Comparison of ENCODE assay signal across 21 cellular contexts in genomic region chr7:101746311-101746710, GRCh38.
DNase-seq lines count a peak whose midpoint lies in the region; ATAC-seq, FAIRE-seq and TF ChIP-seq lines count a peak whose summit lies in the region.
"Had no signal": no experiment of that assay in that cellular context is flagged by ENCODE, and none has a peak within 500 bp of the region (broad histone marks: within the 10 kb centered on the region; RNA-seq: fewer than 3 reads in every experiment).

No MANE protein-coding gene starts in this region.

- SMC1A ChIA-PET in GM12878 (lab: Charles Lee; ENCODE audit: uncharacterized antibody, unreplicated experiment): interaction anchor here (0.9 kb wide), 1 partner anchor 63 kb away, joined by 3 read pairs; no protein-coding TSS in a partner anchor

- H3K4me3 ChIP-seq in GM12865 (ENCODE audit: low read depth, low read length) (no peak overlapping the region), GM12878 (no peak overlapping the region), heart right ventricle (no peak overlapping the region)
- H3K4me3 ChIP-seq: vagina had no signal

- TF ChIP-seq EP300 in GM12878 (IDR thresholded peaks at IDR 0.05; ENCODE audit: borderline replicate concordance in 1 of 2, control insufficient read depth in 1 of 2, low read depth in 2 of 2, low read length in 2 of 2): 0 out of 4 replicates have a peak, but pooled peaks of 1 of the 2 experiments have one; percentile 10

- no peaks in the 10 kb centered on the region for H3K27me3 ChIP-seq in GM12878 (replicated peaks in 1 of 2; ENCODE audit: control insufficient read depth in 2 of 2, insufficient read depth in 2 of 2, low read length in 1 of 2)
- peaks cover 4 to 40% (median 24%) of the 10 kb centered on the region in 7 donors for H3K27me3 ChIP-seq in heart right ventricle
- H3K27me3 ChIP-seq: vagina had no signal

- H3K27ac ChIP-seq in GM12878 (ENCODE audit: control insufficient read depth, insufficient read depth): peak overlapping the region; percentile 65
- H3K27ac ChIP-seq in heart right ventricle: no peak overlapping the region
- H3K27ac ChIP-seq: HL-60, vagina had no signal

- in situ Hi-C loops in GM12878 (cut with MboI): loop anchor here (5.0 kb wide), 1 partner anchor 66 kb away; no protein-coding TSS in a partner anchor

- H3K79me2 ChIP-seq in GM12878 (ENCODE audit: control insufficient read depth, insufficient read depth, low read length): no peaks in the 10 kb centered on the region

- 24% methylated on average over 5 of the region's 5 CpGs for WGBS in GM12878 (ENCODE audit: insufficient coverage, insufficient replicate concordance, low lambda C conversion rate, missing lambda C conversion rate)
- 84 to 86% methylated on average over 5 of the region's 5 CpGs for WGBS in heart right ventricle, 2 donors

- H3K9ac ChIP-seq in GM12878 (ENCODE audit: control insufficient read depth, insufficient read depth, low read length): no peak overlapping the region

- H2AFZ ChIP-seq in GM12878 (ENCODE audit: control insufficient read depth, low read depth, low read length): no peak overlapping the region; the same call in 1 of the 2 replicates

- FAIRE-seq in GM12878 (lab: Jason Lieb, UNC): peak; percentile 97
- FAIRE-seq: kidney had no signal

- DNase-seq in GM12865 (ENCODE audit: low read depth) (peak; percentile 43), NAMALWA (ENCODE audit: low spot score) (peak; percentile 63), GM12878 (ENCODE audit: low read depth, low spot score) (no peak), heart right ventricle (no peak)
- DNase-seq in effector CD8-positive, alpha-beta T cell (lab: John Stamatoyannopoulos, UW): no peak
- DNase-seq in activated CD4-positive, CD25-positive, alpha-beta regulatory T cell treated with anti-CD3 and anti-CD28 coated beads, Interleukin-2, amount 50 U/mL, for 72 hours: no peak
- DNase-seq: activated T-cell treated with anti-CD3 and anti-CD28 coated beads, Interleukin-2, amount 50 U/mL, for 72 hours; cortex of kidney; EL; hypothalamus; IMR-90; kidney; naive thymus-derived CD8-positive, alpha-beta T cell; NCI-H1417; posterior cingulate gyrus; stimulated activated CD4-positive, alpha-beta T cell treated with anti-CD3 and anti-CD28 coated beads, Interleukin-1b, Interleukin-23, amount 100 ng/mL, for 48 hours; substantia nigra had no signal

- TF ChIP-seq POLR2A in GM12878 (IDR thresholded peaks at IDR 0.05; ENCODE audit: low read depth, low read length): no peak

- H3K9me3 ChIP-seq in GM12878 (replicated peaks; ENCODE audit: control insufficient read depth, insufficient read depth, low read length) (no peaks in the 10 kb centered on the region), heart right ventricle (no peaks in the 10 kb centered on the region)
- H3K9me3 ChIP-seq: vagina had no signal

- TF ChIP-seq RAD21 in GM12878 (IDR thresholded peaks at IDR 0.05; ENCODE audit: insufficient read depth, low read depth, low read length): no peak

- H3K4me1 ChIP-seq in GM12878 (ENCODE audit: control insufficient read depth, insufficient read depth, low read length) (peaks cover 44% of the 10 kb centered on the region), heart right ventricle (peaks cover 0 to 29% (median 6%) of the 10 kb centered on the region in 9 donors)

- BruUV-seq in GM12878 (replicated peaks; lab: Mats Ljungman, UMichigan): no TSS peak

- CTCF ChIA-PET in GM12878 (lab: Yijun Ruan, JAX): interaction anchor here (0.7 to 1.0 kb wide), 2 partner anchors 44 to 68 kb away, joined by 3 to 4 read pairs; no protein-coding TSS in a partner anchor

- POLR2A ChIA-PET in GM12878 (lab: Charles Lee): no interaction called here

- peak; percentile 49 for ATAC-seq in GM21825 (IDR thresholded peaks at IDR 0.05; ENCODE audit: unreplicated experiment)
- peak; percentile 71 for ATAC-seq in GM12878
- ATAC-seq in HG03457 (IDR thresholded peaks at IDR 0.05; ENCODE audit: unreplicated experiment): no peak
- ATAC-seq in heart right ventricle: no peak
- ATAC-seq: activated T-cell treated with anti-CD3 and anti-CD28 coated beads, Interleukin-2, amount 50 U/mL, for 72 hours; naive thymus-derived CD8-positive, alpha-beta T cell had no signal

- TF ChIP-seq CTCF in GM12865 (IDR thresholded peaks at IDR 0.05; ENCODE audit: insufficient read depth, low read depth, low read length, missing control alignments) (no peak), GM12878 (IDR thresholded peaks at IDR 0.05 in 2 of 3, conservative IDR thresholded peaks at IDR 0.05 in 1 of 3; ENCODE audit: control insufficient read depth in 2 of 3, extremely low read depth in 1 of 3, insufficient read depth in 1 of 3, low read depth in 3 of 3, low read length in 3 of 3) (no peak), heart right ventricle (IDR thresholded peaks at IDR 0.05) (no peak)

- intact Hi-C loops in GM12878 (cut with micrococcal nuclease; ENCODE audit: unreplicated experiment) (loop anchor here (10.0 kb wide), 1 partner anchor 208 kb away; no protein-coding TSS in a partner anchor), heart right ventricle (cut with DNase I) (loop anchor here in 3 of 10 donors (10.0 kb wide), 2 partner anchors 58 to 68 kb away; partner anchors contain the start of gene CUX1 (in 2 of the 3))

- H3K4me2 ChIP-seq in GM12878 (ENCODE audit: control insufficient read depth, insufficient read depth): peak overlapping the region; percentile 11

- no peaks in the 10 kb centered on the region for H4K20me1 ChIP-seq in GM12878 (ENCODE audit: control insufficient read depth, insufficient read depth)

- no peaks in the 10 kb centered on the region for H3K36me3 ChIP-seq in GM12878 (ENCODE audit: control insufficient read depth in 2 of 2, insufficient read depth in 2 of 2, low read length in 1 of 2)
- no peaks in the 10 kb centered on the region for H3K36me3 ChIP-seq in heart right ventricle
- H3K36me3 ChIP-seq: vagina had no signal

- RAD21 ChIA-PET in GM12878 (lab: Charles Lee; ENCODE audit: unreplicated experiment): no interaction called here

TF ChIP-seq in GM12878, 131 proteins besides CTCF, POLR2A, EP300 and RAD21:
- TF ChIP-seq E4F1 (IDR thresholded peaks at IDR 0.05; ENCODE audit: borderline replicate concordance, partially characterized antibody) (no peak), NR2F1 (conservative IDR thresholded peaks at IDR 0.05) (peak; percentile 71), ZNF217 (IDR thresholded peaks at IDR 0.05) (peak; percentile 38; the same call in 1 of the 2 replicates), IRF4 (IDR thresholded peaks at IDR 0.05; ENCODE audit: low read depth, low read length) (0 out of 2 replicates have a peak, but pooled peaks have one; percentile 54), MTA2 (IDR thresholded peaks at IDR 0.05; ENCODE audit: low read depth) (0 out of 2 replicates have a peak, but pooled peaks have one; percentile 17), ZNF592 (IDR thresholded peaks at IDR 0.05) (no peak), DPF2 (IDR thresholded peaks at IDR 0.05) (peak; percentile 65; the same call in 1 of the 2 replicates), EED (IDR thresholded peaks at IDR 0.05; ENCODE audit: low read depth) (peak; percentile 62), IKZF1 (conservative IDR thresholded peaks at IDR 0.05) (peak; percentile 56), IKZF2 (IDR thresholded peaks at IDR 0.05) (peak; percentile 44 to 47; a peak in 3 of 4 replicates), SPI1 (IDR thresholded peaks at IDR 0.05; ENCODE audit: borderline replicate concordance, insufficient read depth, low read depth, low read length) (peak; percentile 96)

Comparison
In these comparisons a context has a peak if more than half of its experiments do, and no peak if none do; other contexts are left out.
1. DNase-seq: peak in GM12865 (single experiment) and NAMALWA (single experiment); none in GM12878 (single experiment), effector CD8-positive, alpha-beta T cell (single experiment), activated CD4-positive, CD25-positive, alpha-beta regulatory T cell treated with anti-CD3 and anti-CD28 coated beads, Interleukin-2, amount 50 U/mL, for 72 hours (single experiment) and heart right ventricle (0 of 2).
2. ATAC-seq: peak in GM21825 (single experiment) and GM12878 (single experiment); none in HG03457 (single experiment) and heart right ventricle (0 of 8).